In the genomic region with DNA sequence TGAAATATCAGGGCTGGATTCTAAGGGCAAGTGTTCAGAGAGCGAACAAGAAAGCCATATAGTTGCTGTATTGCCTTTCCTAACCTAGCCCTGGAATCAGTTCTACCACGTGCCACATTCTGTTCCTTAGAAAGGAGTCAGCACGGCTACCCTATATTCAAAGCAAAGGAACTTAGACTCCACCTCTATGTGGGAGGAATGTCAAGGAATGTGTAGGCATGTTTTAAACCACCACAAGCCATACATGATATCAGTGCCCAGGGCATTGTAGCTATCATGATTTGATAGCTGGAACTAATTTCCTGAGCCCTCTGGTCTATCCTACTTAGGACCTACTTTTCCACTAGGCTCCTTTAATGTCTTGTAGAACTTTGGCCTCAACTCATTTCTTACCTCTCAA, we compare ENCODE assay signal across 15 cellular contexts. TPM values are rescaled to one million over a fixed set of nuclear protein-coding genes. Genes with fewer than 3 reads are reported as not detected.
DNase-seq lines count a peak whose midpoint lies in the region; ATAC-seq and TF ChIP-seq lines count a peak whose summit lies in the region.
"Had no signal": no experiment of that assay in that cellular context is flagged by ENCODE, and none has a peak within 500 bp of the region (broad histone marks: within the 10 kb centered on the region; RNA-seq: fewer than 3 reads in every experiment).

No MANE protein-coding gene starts in this region.

- intact Hi-C loops in natural killer cell (cut with micrococcal nuclease) (loop anchor here (5.0 to 10.0 kb wide), 2 partner anchors 35 to 147 kb away; a partner anchor contains a TSS), aorta (cut with DNase I) (no loop called here)

- H3K36me3 ChIP-seq in CD4-positive, CD25-positive, alpha-beta regulatory T cell (ENCODE audit: control insufficient read depth, insufficient read depth, low read length): no peaks in the 10 kb centered on the region
- H3K36me3 ChIP-seq in HEK293 (ENCODE audit: control insufficient read depth in 2 of 2, insufficient read depth in 1 of 2, low read length in 2 of 2) (peaks cover 6 to 18% of the 10 kb centered on the region in 2 experiments; a peak in 2 of 3 replicates), aorta (ENCODE audit: control insufficient read depth in 1 of 2, insufficient read depth in 2 of 2, low read length in 1 of 2) (no peaks in the 10 kb centered on the region)

- H3K27me3 Mint-ChIP-seq in CD4-positive, CD25-positive, alpha-beta regulatory T cell: peaks cover 4% of the 10 kb centered on the region
- H3K27me3 Mint-ChIP-seq in activated naive CD8-positive, alpha-beta T cell: no peaks in the 10 kb centered on the region
- H3K27me3 Mint-ChIP-seq in natural killer cell (ENCODE audit: low read depth in 2 of 2) (no peaks in the 10 kb centered on the region), T-helper 17 cell (no peaks in the 10 kb centered on the region)

- no peak overlapping the region for H3K4me3 ChIP-seq in CD4-positive, CD25-positive, alpha-beta regulatory T cell (ENCODE audit: low read depth, low read length)
- H3K4me3 ChIP-seq in HEK293 (ENCODE audit: low read depth, low read length): no peak overlapping the region
- H3K4me3 ChIP-seq in aorta (ENCODE audit: low read length in 2 of 2): no peak overlapping the region

- H3K27ac Mint-ChIP-seq in CD4-positive, CD25-positive, alpha-beta regulatory T cell: peak overlapping the region in 2 of 3 donors; percentile 32 to 69
- H3K27ac Mint-ChIP-seq in activated naive CD8-positive, alpha-beta T cell: peak overlapping the region; percentile 98
- H3K27ac Mint-ChIP-seq in natural killer cell (peak overlapping the region; percentile 95 to 97), T-helper 17 cell (no peak overlapping the region)

- DNase-seq in CD4-positive, CD25-positive, alpha-beta regulatory T cell: no peak
- DNase-seq in natural killer cell (no peak), dermis blood vessel endothelial cell (no peak), aorta (no peak), T-helper 17 cell (no peak)
- DNase-seq in effector CD8-positive, alpha-beta T cell (lab: John Stamatoyannopoulos, UW): no peak
- DNase-seq: HCEC 1CT, mesendoderm, NCI-H1105 treated with DMSO at 0.1 percent for 48 hours, NCI-H2171 had no signal

- no peak for TF ChIP-seq CTCF in HEK293 (tag by site-specific recombination; IDR thresholded peaks at IDR 0.05)
- no peak for TF ChIP-seq CTCF in natural killer cell (IDR thresholded peaks at IDR 0.05)

- ATAC-seq in CD4-positive, CD25-positive, alpha-beta regulatory T cell (ENCODE audit: low read depth in 2 of 2): no peak
- ATAC-seq in natural killer cell: no peak
- no peak for ATAC-seq in aorta (ENCODE audit: low FRiP score)
- no peak for ATAC-seq in T-helper 17 cell
- ATAC-seq: Right ventricle myocardium inferior had no signal

- no peak overlapping the region for H3K27ac ChIP-seq in CD4-positive, CD25-positive, alpha-beta regulatory T cell (ENCODE audit: insufficient read depth, low read length, poor library complexity, severe bottlenecking)
- no peak overlapping the region for H3K27ac ChIP-seq in HEK293 (ENCODE audit: extremely low read depth, low read depth, low read length)
- H3K27ac ChIP-seq in aorta (ENCODE audit: low read depth in 1 of 2, low read length in 2 of 2): no peak overlapping the region
- H3K27ac ChIP-seq: C4-2B, epithelial cell of prostate had no signal

- 79 to 83% methylated on average over 3 of the region's 3 CpGs for WGBS in aorta, 2 donors

- H3K36me3 Mint-ChIP-seq in CD4-positive, CD25-positive, alpha-beta regulatory T cell: peaks cover under 1% of the 10 kb centered on the region
- H3K36me3 Mint-ChIP-seq in activated naive CD8-positive, alpha-beta T cell: peaks cover 7% of the 10 kb centered on the region
- H3K36me3 Mint-ChIP-seq in natural killer cell: no peaks in the 10 kb centered on the region
- H3K36me3 Mint-ChIP-seq in T-helper 17 cell (ENCODE audit: low read depth): no peaks in the 10 kb centered on the region

- no peaks in the 10 kb centered on the region for H3K27me3 ChIP-seq in CD4-positive, CD25-positive, alpha-beta regulatory T cell (ENCODE audit: control insufficient read depth, insufficient read depth, low read length)
- H3K27me3 ChIP-seq in aorta (ENCODE audit: control insufficient read depth in 1 of 2, insufficient read depth in 2 of 2, low read length in 1 of 2): no peaks in the 10 kb centered on the region

- POLR2A ChIA-PET in HEK293 (lab: Yijun Ruan, JAX): interaction anchor here (1.1 to 1.3 kb wide), 2 partner anchors 146 to 170 kb away, joined by 3 to 4 read pairs; a partner anchor contains a TSS

- H3K4me1 ChIP-seq in CD4-positive, CD25-positive, alpha-beta regulatory T cell (ENCODE audit: control insufficient read depth, insufficient read depth, low read length, poor library complexity, severe bottlenecking): peaks cover 61% of the 10 kb centered on the region
- H3K4me1 ChIP-seq in HEK293 (ENCODE audit: control insufficient read depth, insufficient read depth, low read length): peaks cover 4% of the 10 kb centered on the region; the same call in 1 of the 2 replicates
- H3K4me1 ChIP-seq in aorta (ENCODE audit: control insufficient read depth in 1 of 2, insufficient read depth in 2 of 2, low read length in 2 of 2): no peaks in the 10 kb centered on the region

- CTCF ChIA-PET in HEK293 (lab: Yijun Ruan, JAX): interaction anchor here (1.2 to 1.4 kb wide), 2 partner anchors 65 to 138 kb away, joined by 3 to 4 read pairs; no protein-coding TSS in a partner anchor

- H3K4me3 Mint-ChIP-seq in CD4-positive, CD25-positive, alpha-beta regulatory T cell: peak overlapping the region; percentile 29 to 96 (median 58)
- no peak overlapping the region for H3K4me3 Mint-ChIP-seq in activated naive CD8-positive, alpha-beta T cell
- H3K4me3 Mint-ChIP-seq in natural killer cell: no peak overlapping the region
- H3K4me3 Mint-ChIP-seq in T-helper 17 cell: no peak overlapping the region

- H3K9me3 Mint-ChIP-seq in CD4-positive, CD25-positive, alpha-beta regulatory T cell: no peaks in the 10 kb centered on the region
- H3K9me3 Mint-ChIP-seq in activated naive CD8-positive, alpha-beta T cell (ENCODE audit: low read depth): no peaks in the 10 kb centered on the region
- H3K9me3 Mint-ChIP-seq in natural killer cell: no peaks in the 10 kb centered on the region

- peaks cover 11 to 59% (median 30%) of the 10 kb centered on the region in 4 donors for H3K4me1 Mint-ChIP-seq in CD4-positive, CD25-positive, alpha-beta regulatory T cell
- H3K4me1 Mint-ChIP-seq in activated naive CD8-positive, alpha-beta T cell (ENCODE audit: low read depth): peaks cover 45% of the 10 kb centered on the region
- H3K4me1 Mint-ChIP-seq in natural killer cell (peaks cover 26 to 28% of the 10 kb centered on the region in 2 donors), T-helper 17 cell (peaks cover 31% of the 10 kb centered on the region)

- no peaks in the 10 kb centered on the region for H3K9me3 ChIP-seq in CD4-positive, CD25-positive, alpha-beta regulatory T cell (ENCODE audit: control insufficient read depth in 2 of 2, low read length in 2 of 2)
- no peaks in the 10 kb centered on the region for H3K9me3 ChIP-seq in HEK293 (ENCODE audit: control insufficient read depth, insufficient read depth, low read depth, low read length)
- H3K9me3 ChIP-seq in aorta (ENCODE audit: control insufficient read depth, low read length): no peaks in the 10 kb centered on the region
- H3K9me3 ChIP-seq in T-helper 17 cell (ENCODE audit: control insufficient read depth, low read length, poor library complexity, severe bottlenecking): no peaks in the 10 kb centered on the region

TF ChIP-seq in HEK293, 187 proteins besides CTCF, POLR2A, EP300 and RAD21:
- peak; percentile 38; the same call in 1 of the 2 replicates for TF ChIP-seq ZFHX2 (tag by site-specific recombination; conservative IDR thresholded peaks at IDR 0.05)
- no peak for TF ChIP-seq ZNF830 (tag by site-specific recombination; IDR thresholded peaks at IDR 0.05; ENCODE audit: low read depth)
- peak; percentile 55 for TF ChIP-seq EGR2 (tag by site-specific recombination; IDR thresholded peaks at IDR 0.05; ENCODE audit: low read depth)
TF ChIP-seq in HEK293: peak in this region for 2.

RNA-seq across cellular contexts. Expression of a gene that starts 2.5 kb away (rescaled TPM):
- total RNA-seq in CD4-positive, CD25-positive, alpha-beta regulatory T cell: 26.6 TPM
- 10 to 100 TPM in 3 of 4 donors, 1 to 10 TPM in 1; 9.3 to 14.6 (median 10.9) TPM for polyA plus RNA-seq in CD4-positive, CD25-positive, alpha-beta regulatory T cell
- 10 to 100 TPM; 31.1 to 41.7 (median 41.2) TPM for total RNA-seq in natural killer cell
- 10.4 and 11.2 TPM in 2 replicates for total RNA-seq in dermis blood vessel endothelial cell
- 10 to 100 TPM; 32.0 to 34.9 TPM for total RNA-seq in aorta
- 10 to 100 TPM; 12.6 to 13.5 TPM for polyA plus RNA-seq in aorta
- 10 to 100 TPM; 24.2 to 26.4 TPM for total RNA-seq in T-helper 17 cell

RNA-seq across cellular contexts. Expression of a gene that starts 4.2 kb away (rescaled TPM):
- total RNA-seq in CD4-positive, CD25-positive, alpha-beta regulatory T cell: 300 TPM
- polyA plus RNA-seq in CD4-positive, CD25-positive, alpha-beta regulatory T cell: 10 to 100 TPM; 18.6 to 36.1 (median 28.0) TPM
- 100 to 1,000 TPM; 208 to 225 (median 217) TPM for total RNA-seq in natural killer cell
- total RNA-seq in dermis blood vessel endothelial cell: 17.9 and 23.6 TPM in 2 replicates
- 10 to 100 TPM; 25.7 to 50.3 TPM for total RNA-seq in aorta
- polyA plus RNA-seq in aorta: 100 to 1,000 TPM in 1 of 2 donors, 10 to 100 TPM in 1; 17.5 to 116 TPM
- total RNA-seq in T-helper 17 cell: 100 to 1,000 TPM; 185 to 189 TPM

Comparison
In these comparisons a context has a peak if more than half of its experiments do, and no peak if none do; other contexts are left out.
1. H3K4me3 Mint-ChIP-seq: peak in CD4-positive, CD25-positive, alpha-beta regulatory T cell (4 of 4); none in activated naive CD8-positive, alpha-beta T cell (single experiment), natural killer cell (single experiment) and T-helper 17 cell (single experiment).